Comparison of ENCODE assay signal across 10 cellular contexts in genomic region chr20:45832619-45833018, GRCh38. TPM values are rescaled to one million over a fixed set of nuclear protein-coding genes. Genes with fewer than 3 reads are reported as not detected.
A peak's percentile ranks its signal among the peaks of the same experiment; 100 is the strongest.
DNase-seq lines count a peak whose midpoint lies in the region; ATAC-seq and TF ChIP-seq lines count a peak whose summit lies in the region.
"Had no signal": no experiment of that assay in that cellular context is flagged by ENCODE, and none has a peak within 500 bp of the region (broad histone marks: within the 10 kb centered on the region; RNA-seq: fewer than 3 reads in every experiment).

No MANE protein-coding gene starts in this region.

- H3K4me1 ChIP-seq in body of pancreas (peaks cover 24% of the 10 kb centered on the region), mucosa of rectum (ENCODE audit: control insufficient read depth in 2 of 2, insufficient read depth in 2 of 2, low read length in 2 of 2) (peaks cover 15 to 22% of the 10 kb centered on the region in 2 donors), thyroid gland (peaks cover 11 to 36% of the 10 kb centered on the region in 2 donors)

- no peak for ATAC-seq in activated CD8-positive, alpha-beta memory T cell treated with anti-CD3 and anti-CD28 coated beads, Interleukin-2, amount 10 ng/mL, durations not matched to agents 7 days and 5 days
- no peak for ATAC-seq in body of pancreas
- ATAC-seq in HG03469 (IDR thresholded peaks at IDR 0.05; ENCODE audit: unreplicated experiment): no peak

- 81 to 92% methylated on average over 4 of the region's 4 CpGs for WGBS in body of pancreas, 2 donors
- 86 to 88% methylated on average over 4 of the region's 4 CpGs for WGBS in thyroid gland, 2 donors

- H3K27ac ChIP-seq in body of pancreas (peak overlapping the region in 3 of 4 donors; percentile 75 to 89 (median 79)), mucosa of rectum (ENCODE audit: low read depth in 2 of 2, low read length in 2 of 2) (peak overlapping the region; percentile 64 to 87), thyroid gland (peak overlapping the region; percentile 86 to 92 (median 91))
- H3K27ac ChIP-seq: KMS-11 had no signal

- CTCF ChIA-PET in activated CD8-positive, alpha-beta memory T cell treated with anti-CD3 and anti-CD28 coated beads, Interleukin-2, amount 10 ng/mL, durations not matched to agents 7 days and 5 days (lab: Charles Lee): interaction anchor here (1.1 to 1.4 kb wide), 4 partner anchors 19 to 138 kb away, joined by 3 to 9 read pairs (median 3); partner anchors contain the start of gene UBE2C

- intact Hi-C loops in body of pancreas (cut with DNase I) (no loop called here), thyroid gland (cut with DNase I) (no loop called here)

- DNase-seq in activated CD8-positive, alpha-beta memory T cell treated with anti-CD3 and anti-CD28 coated beads, Interleukin-2, amount 10 ng/mL, durations not matched to agents 7 days and 5 days: no peak
- DNase-seq in activated CD8-positive, alpha-beta memory T cell treated with anti-CD3 and anti-CD28 coated beads for 24 hours: no peak
- DNase-seq in body of pancreas: no peak
- DNase-seq in thyroid gland: no peak
- DNase-seq in iPS-NIHi11 (ENCODE audit: low spot score): no peak
- no peak for DNase-seq in NAMALWA (ENCODE audit: low spot score)
- DNase-seq: NK-92 treated with Interleukin-12 subunit alpha and Interleukin-12 subunit beta, amount 100 ng/mL, for 24 hours had no signal

- TF ChIP-seq CTCF in body of pancreas (IDR thresholded peaks at IDR 0.05) (no peak), thyroid gland (IDR thresholded peaks at IDR 0.05) (no peak)

- H3K9me3 ChIP-seq in body of pancreas (no peaks in the 10 kb centered on the region), mucosa of rectum (ENCODE audit: control insufficient read depth in 2 of 2, low read length in 2 of 2) (no peaks in the 10 kb centered on the region), thyroid gland (no peaks in the 10 kb centered on the region)

- H3K27me3 ChIP-seq in body of pancreas (no peaks in the 10 kb centered on the region), mucosa of rectum (ENCODE audit: control insufficient read depth in 2 of 2, insufficient read depth in 2 of 2, low read length in 2 of 2) (no peaks in the 10 kb centered on the region), thyroid gland (no peaks in the 10 kb centered on the region)

- peak overlapping the region in 1 of 2 donors; percentile 15 for H3K9ac ChIP-seq in mucosa of rectum (ENCODE audit: low read depth in 1 of 2, low read length in 2 of 2)
- H3K9ac ChIP-seq: KMS-11 had no signal

- no peak overlapping the region for H3K4me3 ChIP-seq in body of pancreas
- H3K4me3 ChIP-seq in mucosa of rectum (ENCODE audit: low read length in 2 of 2): no peak overlapping the region
- H3K4me3 ChIP-seq in thyroid gland (replicated peaks in 1 of 3): no peak overlapping the region

- TF ChIP-seq POLR2A in body of pancreas (IDR thresholded peaks at IDR 0.05) (no peak), thyroid gland (IDR thresholded peaks at IDR 0.05) (no peak)

- H3K4me1 Mint-ChIP-seq in activated CD8-positive, alpha-beta memory T cell treated with anti-CD3 and anti-CD28 coated beads, Interleukin-2, amount 10 ng/mL, durations not matched to agents 7 days and 5 days: peaks cover 15% of the 10 kb centered on the region

- H3K27ac Mint-ChIP-seq in activated CD8-positive, alpha-beta memory T cell treated with anti-CD3 and anti-CD28 coated beads, Interleukin-2, amount 10 ng/mL, durations not matched to agents 7 days and 5 days: no peak overlapping the region

- H3K36me3 ChIP-seq in body of pancreas (replicated peaks in 1 of 2; ENCODE audit: insufficient read depth in 1 of 2, low read depth in 2 of 2) (no peaks in the 10 kb centered on the region), mucosa of rectum (ENCODE audit: control insufficient read depth in 2 of 2, insufficient read depth in 2 of 2, low read length in 2 of 2) (peaks cover 3 to 4% of the 10 kb centered on the region in 2 donors), thyroid gland (no peaks in the 10 kb centered on the region)

- H3K4me3 Mint-ChIP-seq in activated CD8-positive, alpha-beta memory T cell treated with anti-CD3 and anti-CD28 coated beads, Interleukin-2, amount 10 ng/mL, durations not matched to agents 7 days and 5 days: peak overlapping the region; percentile 70

- H3K9me3 Mint-ChIP-seq in activated CD8-positive, alpha-beta memory T cell treated with anti-CD3 and anti-CD28 coated beads, Interleukin-2, amount 10 ng/mL, durations not matched to agents 7 days and 5 days (ENCODE audit: low read depth): no peaks in the 10 kb centered on the region

- peaks cover 7% of the 10 kb centered on the region for H3K27me3 Mint-ChIP-seq in activated CD8-positive, alpha-beta memory T cell treated with anti-CD3 and anti-CD28 coated beads, Interleukin-2, amount 10 ng/mL, durations not matched to agents 7 days and 5 days

- peaks cover 1% of the 10 kb centered on the region for H3K36me3 Mint-ChIP-seq in activated CD8-positive, alpha-beta memory T cell treated with anti-CD3 and anti-CD28 coated beads, Interleukin-2, amount 10 ng/mL, durations not matched to agents 7 days and 5 days

RNA-seq across cellular contexts. Expression of gene SNX21, which starts 1.0 kb away (rescaled TPM):
- total RNA-seq in activated CD8-positive, alpha-beta memory T cell treated with anti-CD3 and anti-CD28 coated beads, Interleukin-2, amount 10 ng/mL, durations not matched to agents 7 days and 5 days: 1 to 10 TPM in 1 of 2 experiments, under 1 TPM in 1; 0.96 to 1.1 TPM
- total RNA-seq in body of pancreas (10 to 100 TPM; 42.8 to 46.5 TPM), thyroid gland (10 to 100 TPM; 41.5 to 54.9 (median 48.8) TPM)

RNA-seq across cellular contexts. Expression of gene TNNC2, which starts 5.5 kb away (rescaled TPM):
- not detected for total RNA-seq in activated CD8-positive, alpha-beta memory T cell treated with anti-CD3 and anti-CD28 coated beads, Interleukin-2, amount 10 ng/mL, durations not matched to agents 7 days and 5 days
- total RNA-seq in body of pancreas (not detected), thyroid gland (1 to 10 TPM in 1 of 4 donors, not detected in 3; 1.4 TPM)

RNA-seq across cellular contexts. Expression of gene UBE2C, which starts 20.2 kb away (rescaled TPM):
- total RNA-seq in activated CD8-positive, alpha-beta memory T cell treated with anti-CD3 and anti-CD28 coated beads, Interleukin-2, amount 10 ng/mL, durations not matched to agents 7 days and 5 days: 100 to 1,000 TPM; 206 to 219 TPM
- total RNA-seq in body of pancreas (not detected), thyroid gland (1 to 10 TPM in 2 of 4 donors, under 1 TPM in 1, not detected in 1; 0.45 to 5.8 (median 2.6) TPM)

RNA-seq across cellular contexts. Expression of gene ACOT8, which starts 24.6 kb away (rescaled TPM):
- total RNA-seq in activated CD8-positive, alpha-beta memory T cell treated with anti-CD3 and anti-CD28 coated beads, Interleukin-2, amount 10 ng/mL, durations not matched to agents 7 days and 5 days: 10 to 100 TPM; 36.1 TPM
- 10 to 100 TPM; 36.8 to 42.8 TPM for total RNA-seq in body of pancreas
- 10 to 100 TPM; 36.3 to 73.8 (median 50.6) TPM for total RNA-seq in thyroid gland

RNA-seq across cellular contexts. Expression of gene ZSWIM3, which starts 24.8 kb away (rescaled TPM):
- total RNA-seq in activated CD8-positive, alpha-beta memory T cell treated with anti-CD3 and anti-CD28 coated beads, Interleukin-2, amount 10 ng/mL, durations not matched to agents 7 days and 5 days: 1 to 10 TPM; 4.5 to 6.5 TPM
- total RNA-seq in body of pancreas: 1 to 10 TPM; 1.6 to 2.1 TPM
- 1 to 10 TPM; 2.2 to 4.5 (median 3.9) TPM for total RNA-seq in thyroid gland

Comparison
In these comparisons a context has a peak if more than half of its experiments do, and no peak if none do; other contexts are left out.
1. RNA of gene SNX21, which starts 1.0 kb away (total RNA-seq): 41.5 to 54.9 TPM in thyroid gland and 42.8 to 46.5 TPM in body of pancreas; 0.96 to 1.1 TPM in activated CD8-positive, alpha-beta memory T cell treated with anti-CD3 and anti-CD28 coated beads, Interleukin-2, amount 10 ng/mL, durations not matched to agents 7 days and 5 days; every median in the first group is over 10 times any median in the second.
2. RNA of gene UBE2C, which starts 20.2 kb away (total RNA-seq): 206 to 219 TPM in activated CD8-positive, alpha-beta memory T cell treated with anti-CD3 and anti-CD28 coated beads, Interleukin-2, amount 10 ng/mL, durations not matched to agents 7 days and 5 days; 0.45 to 5.8 TPM in thyroid gland and not detected in body of pancreas; every median in the first group is over 10 times any median in the second.
3. Peak in every context shown above with its lines, with median percentiles within 50 percentile points of each other: H3K27ac ChIP-seq.